In genomic region chr17:79840989-79841286, GRCh38 we compare ENCODE assay signal across 10 cellular contexts. TPM values are rescaled to one million over a fixed set of nuclear protein-coding genes. Genes with fewer than 3 reads are reported as not detected.
DNase-seq lines count a peak whose midpoint lies in the region; ATAC-seq and TF ChIP-seq lines count a peak whose summit lies in the region.
"Had no signal": no experiment of that assay in that cellular context is flagged by ENCODE, and none has a peak within 500 bp of the region (broad histone marks: within the 10 kb centered on the region; RNA-seq: fewer than 3 reads in every experiment).

No MANE protein-coding gene starts in this region.

- CTCF ChIA-PET in activated B cell treated with CpG ODN at 0.5 μM for 24 hours (lab: Charles Lee): interaction anchor here (1.1 to 1.8 kb wide), 3 partner anchors 29 to 129 kb away, joined by 3 to 5 read pairs (median 5); no protein-coding TSS in a partner anchor

- H3K4me3 Mint-ChIP-seq in activated T-cell treated with anti-CD3 and anti-CD28 coated beads, Interleukin-2, amount 50 U/mL, for 24 hours: peak overlapping the region; percentile 18
- peak overlapping the region; percentile 60 for H3K4me3 Mint-ChIP-seq in activated B cell treated with CpG ODN at 0.5 μM for 24 hours
- no peak overlapping the region for H3K4me3 Mint-ChIP-seq in memory B cell
- peak overlapping the region; percentile 55 to 93 for H3K4me3 Mint-ChIP-seq in stimulated activated naive B cell treated with anti-CD40 and anti-IgM and Interleukin-4, amounts not matched to agents 10 μg/mL and 1 μg/mL and 100 μg/mL, for 72 hours
- H3K4me3 Mint-ChIP-seq: dendritic cell treated with granulocyte-macrophage colony-stimulating factor and Interleukin-4, amounts not matched to agents 40 ng/mL and 50 ng/mL, for 4 days had no signal

- ATAC-seq in activated B cell treated with CpG ODN at 0.5 μM for 24 hours (ENCODE audit: low read depth) (no peak), memory B cell (ENCODE audit: low read depth) (no peak), GM21381 (IDR thresholded peaks at IDR 0.05; ENCODE audit: unreplicated experiment) (no peak)
- ATAC-seq in stimulated activated naive B cell treated with anti-CD40 and anti-IgM and Interleukin-4, amounts not matched to agents 10 μg/mL and 1 μg/mL and 100 μg/mL, for 72 hours (replicated peaks): no peak

- TF ChIP-seq CTCF in activated B cell treated with CpG ODN at 0.5 μM for 24 hours (IDR thresholded peaks at IDR 0.05): no peak

- POLR2A ChIA-PET in activated B cell treated with CpG ODN at 0.5 μM for 24 hours (lab: Charles Lee): interaction anchor here (0.6 to 7.2 kb wide), 10 partner anchors 29 to 1558 kb away, joined by 3 to 212 read pairs (median 6); partner anchors contain the start of gene CBX8

- H3K27me3 Mint-ChIP-seq in activated T-cell treated with anti-CD3 and anti-CD28 coated beads, Interleukin-2, amount 50 U/mL, for 24 hours: peaks cover 46% of the 10 kb centered on the region
- H3K27me3 Mint-ChIP-seq in activated B cell treated with CpG ODN at 0.5 μM for 24 hours (peaks cover 20% of the 10 kb centered on the region), memory B cell (peaks cover 13% of the 10 kb centered on the region)
- H3K27me3 Mint-ChIP-seq in stimulated activated naive B cell treated with anti-CD40 and anti-IgM and Interleukin-4, amounts not matched to agents 10 μg/mL and 1 μg/mL and 100 μg/mL, for 72 hours: peaks cover 23 to 42% of the 10 kb centered on the region in 2 donors

- no peak overlapping the region for H3K27ac Mint-ChIP-seq in activated T-cell treated with anti-CD3 and anti-CD28 coated beads, Interleukin-2, amount 50 U/mL, for 24 hours
- H3K27ac Mint-ChIP-seq in activated B cell treated with CpG ODN at 0.5 μM for 24 hours: no peak overlapping the region
- peak overlapping the region; percentile 94 for H3K27ac Mint-ChIP-seq in memory B cell
- peak overlapping the region; percentile 88 for H3K27ac Mint-ChIP-seq in stimulated activated naive B cell treated with anti-CD40 and anti-IgM and Interleukin-4, amounts not matched to agents 10 μg/mL and 1 μg/mL and 100 μg/mL, for 72 hours

- peaks cover 50% of the 10 kb centered on the region for H3K4me1 Mint-ChIP-seq in activated T-cell treated with anti-CD3 and anti-CD28 coated beads, Interleukin-2, amount 50 U/mL, for 24 hours (ENCODE audit: low read depth)
- H3K4me1 Mint-ChIP-seq in activated B cell treated with CpG ODN at 0.5 μM for 24 hours (peaks cover 61% of the 10 kb centered on the region), memory B cell (peaks cover 21% of the 10 kb centered on the region)
- H3K4me1 Mint-ChIP-seq in stimulated activated naive B cell treated with anti-CD40 and anti-IgM and Interleukin-4, amounts not matched to agents 10 μg/mL and 1 μg/mL and 100 μg/mL, for 72 hours: peaks cover 31 to 67% of the 10 kb centered on the region in 2 donors

- intact Hi-C loops in activated B cell treated with CpG ODN at 0.5 μM for 24 hours (cut with micrococcal nuclease): no loop called here

- DNase-seq in activated T-cell treated with anti-CD3 and anti-CD28 coated beads, Interleukin-2, amount 50 U/mL, for 24 hours: peak; percentile 52
- no peak for DNase-seq in activated T-cell treated with anti-CD3 and anti-CD28 coated beads, Interleukin-2, amount 50 U/mL, for 1 hour
- DNase-seq in activated B cell treated with CpG ODN at 0.5 μM for 24 hours: peak; percentile 43
- no peak for DNase-seq in memory B cell (ENCODE audit: low spot score in 2 of 2)
- no peak for DNase-seq in stimulated activated naive B cell treated with anti-CD40 and anti-IgM and Interleukin-4, amounts not matched to agents 10 μg/mL and 1 μg/mL and 100 μg/mL, for 72 hours
- no peak for DNase-seq in NCI-H226
- DNase-seq in mucosa of gallbladder (ENCODE audit: low spot score): no peak
- DNase-seq: activated CD4-positive, alpha-beta T cell treated with anti-CD3 and anti-CD28 coated beads, Interleukin-2, amount 50 U/mL, for 1 hour had no signal

- H3K9me3 Mint-ChIP-seq in activated T-cell treated with anti-CD3 and anti-CD28 coated beads, Interleukin-2, amount 50 U/mL, for 24 hours: no peaks in the 10 kb centered on the region
- H3K9me3 Mint-ChIP-seq in activated B cell treated with CpG ODN at 0.5 μM for 24 hours: no peaks in the 10 kb centered on the region
- H3K9me3 Mint-ChIP-seq in memory B cell: no peaks in the 10 kb centered on the region
- H3K9me3 Mint-ChIP-seq in stimulated activated naive B cell treated with anti-CD40 and anti-IgM and Interleukin-4, amounts not matched to agents 10 μg/mL and 1 μg/mL and 100 μg/mL, for 72 hours: no peaks in the 10 kb centered on the region
- H3K9me3 Mint-ChIP-seq: dendritic cell treated with granulocyte-macrophage colony-stimulating factor and Interleukin-4, amounts not matched to agents 40 ng/mL and 50 ng/mL, for 4 days had no signal

- peaks cover 5% of the 10 kb centered on the region for H3K36me3 Mint-ChIP-seq in activated T-cell treated with anti-CD3 and anti-CD28 coated beads, Interleukin-2, amount 50 U/mL, for 24 hours (ENCODE audit: low read depth)
- peaks cover 14% of the 10 kb centered on the region for H3K36me3 Mint-ChIP-seq in activated B cell treated with CpG ODN at 0.5 μM for 24 hours (ENCODE audit: low read depth)
- peaks cover 4% of the 10 kb centered on the region for H3K36me3 Mint-ChIP-seq in memory B cell
- H3K36me3 Mint-ChIP-seq in stimulated activated naive B cell treated with anti-CD40 and anti-IgM and Interleukin-4, amounts not matched to agents 10 μg/mL and 1 μg/mL and 100 μg/mL, for 72 hours: peaks cover 8 to 9% of the 10 kb centered on the region in 2 donors

RNA-seq across cellular contexts. Expression of gene CBX4, which starts 1.7 kb away (rescaled TPM):
- total RNA-seq in activated B cell treated with CpG ODN at 0.5 μM for 24 hours (55.6 and 56.3 TPM in 2 replicates), mucosa of gallbladder (36.7 TPM)

RNA-seq across cellular contexts. Expression of gene CBX8, which starts 44.1 kb away (rescaled TPM):
- total RNA-seq in activated B cell treated with CpG ODN at 0.5 μM for 24 hours (4.0 and 4.9 TPM in 2 replicates), mucosa of gallbladder (9.7 TPM)

Comparison
In these comparisons a context has a peak if more than half of its experiments do, and no peak if none do; other contexts are left out.
1. DNase-seq: peak in activated T-cell treated with anti-CD3 and anti-CD28 coated beads, Interleukin-2, amount 50 U/mL, for 24 hours (single experiment) and activated B cell treated with CpG ODN at 0.5 μM for 24 hours (single experiment); none in activated T-cell treated with anti-CD3 and anti-CD28 coated beads, Interleukin-2, amount 50 U/mL, for 1 hour (single experiment), memory B cell (0 of 2), stimulated activated naive B cell treated with anti-CD40 and anti-IgM and Interleukin-4, amounts not matched to agents 10 μg/mL and 1 μg/mL and 100 μg/mL, for 72 hours (single experiment), NCI-H226 (single experiment) and mucosa of gallbladder (single experiment).
2. H3K27ac Mint-ChIP-seq: peak in memory B cell (single experiment) and stimulated activated naive B cell treated with anti-CD40 and anti-IgM and Interleukin-4, amounts not matched to agents 10 μg/mL and 1 μg/mL and 100 μg/mL, for 72 hours (single experiment); none in activated T-cell treated with anti-CD3 and anti-CD28 coated beads, Interleukin-2, amount 50 U/mL, for 24 hours (single experiment) and activated B cell treated with CpG ODN at 0.5 μM for 24 hours (single experiment).